1 cellular context compared by ENCODE assay signal in genomic region chr22:20834725-20835124, GRCh38.
TF ChIP-seq lines count a peak whose summit lies in the region.

No MANE protein-coding gene starts in this region.

TF ChIP-seq in K562, 482 proteins besides CTCF, POLR2A, EP300 and RAD21:
- TF ChIP-seq MYC (IDR thresholded peaks at IDR 0.05; ENCODE audit: low read depth, low read length): no peak
- TF ChIP-seq MYC (CRISPR knock-in tag; IDR thresholded peaks at IDR 0.05; ENCODE audit: borderline replicate concordance, low read depth): no peak
- no peak for TF ChIP-seq TCF3 (CRISPR knock-in tag; IDR thresholded peaks at IDR 0.05)
- no peak for TF ChIP-seq PHB2 (IDR thresholded peaks at IDR 0.05; ENCODE audit: low read depth)
- 0 out of 2 replicates have a peak, but pooled peaks have one; percentile 73 for TF ChIP-seq MED1 (CRISPR knock-in tag; IDR thresholded peaks at IDR 0.05; ENCODE audit: borderline replicate concordance)
- TF ChIP-seq, protein P1, sequence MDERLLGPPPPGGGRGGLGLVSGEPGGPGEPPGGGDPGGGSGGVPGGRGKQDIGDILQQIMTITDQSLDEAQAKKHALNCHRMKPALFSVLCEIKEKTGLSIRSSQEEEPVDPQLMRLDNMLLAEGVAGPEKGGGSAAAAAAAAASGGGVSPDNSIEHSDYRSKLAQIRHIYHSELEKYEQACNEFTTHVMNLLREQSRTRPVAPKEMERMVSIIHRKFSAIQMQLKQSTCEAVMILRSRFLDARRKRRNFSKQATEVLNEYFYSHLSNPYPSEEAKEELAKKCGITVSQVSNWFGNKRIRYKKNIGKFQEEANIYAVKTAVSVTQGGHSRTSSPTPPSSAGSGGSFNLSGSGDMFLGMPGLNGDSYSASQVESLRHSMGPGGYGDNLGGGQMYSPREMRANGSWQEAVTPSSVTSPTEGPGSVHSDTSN (CRISPR knock-in tag; IDR thresholded peaks at IDR 0.05; ENCODE audit: low read depth): 0 out of 2 replicates have a peak, but pooled peaks have one; percentile 21
- TF ChIP-seq, protein P1 (tag; conservative IDR thresholded peaks at IDR 0.05; ENCODE audit: low read depth): no peak
- TF ChIP-seq MYBL2 (IDR thresholded peaks at IDR 0.05; ENCODE audit: low read depth): no peak
- TF ChIP-seq MYBL2 (CRISPR knock-in tag; IDR thresholded peaks at IDR 0.05; ENCODE audit: borderline replicate concordance): peak; percentile 79; the same call in 1 of the 2 replicates
- no peak for TF ChIP-seq HEY1 (CRISPR knock-in tag; IDR thresholded peaks at IDR 0.05; ENCODE audit: borderline replicate concordance)
- TF ChIP-seq POU5F1 (IDR thresholded peaks at IDR 0.05; ENCODE audit: borderline replicate concordance, low read depth, low read length, partially characterized antibody): peak; percentile 47
- TF ChIP-seq, protein P2, sequence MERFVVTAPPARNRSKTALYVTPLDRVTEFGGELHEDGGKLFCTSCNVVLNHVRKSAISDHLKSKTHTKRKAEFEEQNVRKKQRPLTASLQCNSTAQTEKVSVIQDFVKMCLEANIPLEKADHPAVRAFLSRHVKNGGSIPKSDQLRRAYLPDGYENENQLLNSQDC (CRISPR knock-in tag; IDR thresholded peaks at IDR 0.05): no peak
- TF ChIP-seq HIVEP1 (CRISPR knock-in tag; IDR thresholded peaks at IDR 0.05): no peak
- 0 out of 2 replicates have a peak, but pooled peaks have one; percentile 64 for TF ChIP-seq IRF2 (CRISPR knock-in tag; IDR thresholded peaks at IDR 0.05)
- TF ChIP-seq XRCC4 (IDR thresholded peaks at IDR 0.05; ENCODE audit: extremely low read depth, insufficient read depth, insufficient read length): no peak
- 0 out of 2 replicates have a peak, but pooled peaks have one; percentile 51 for TF ChIP-seq HOXB6 (CRISPR knock-in tag; IDR thresholded peaks at IDR 0.05; ENCODE audit: borderline replicate concordance)
- TF ChIP-seq WHSC1 (IDR thresholded peaks at IDR 0.05; ENCODE audit: low read length): peak; percentile 94
- no peak for TF ChIP-seq BRCA1 (IDR thresholded peaks at IDR 0.05)
- TF ChIP-seq BRCA1 (CRISPR knock-in tag; IDR thresholded peaks at IDR 0.05): 0 out of 2 replicates have a peak, but pooled peaks have one; percentile 66
- no peak for TF ChIP-seq CUX1 (CRISPR knock-in tag; IDR thresholded peaks at IDR 0.05)
- TF ChIP-seq ZNF124 (CRISPR knock-in tag; IDR thresholded peaks at IDR 0.05): peak; percentile 69; the same call in 1 of the 2 replicates
- TF ChIP-seq YY1 (IDR thresholded peaks at IDR 0.05; ENCODE audit: borderline replicate concordance in 1 of 3, control insufficient read depth in 1 of 3, extremely low read depth in 1 of 3, insufficient read depth in 3 of 3, insufficient read length in 1 of 3, insufficient replicate concordance in 2 of 3, low read depth in 1 of 3, low read length in 2 of 3): no peak
- TF ChIP-seq, protein P3, sequence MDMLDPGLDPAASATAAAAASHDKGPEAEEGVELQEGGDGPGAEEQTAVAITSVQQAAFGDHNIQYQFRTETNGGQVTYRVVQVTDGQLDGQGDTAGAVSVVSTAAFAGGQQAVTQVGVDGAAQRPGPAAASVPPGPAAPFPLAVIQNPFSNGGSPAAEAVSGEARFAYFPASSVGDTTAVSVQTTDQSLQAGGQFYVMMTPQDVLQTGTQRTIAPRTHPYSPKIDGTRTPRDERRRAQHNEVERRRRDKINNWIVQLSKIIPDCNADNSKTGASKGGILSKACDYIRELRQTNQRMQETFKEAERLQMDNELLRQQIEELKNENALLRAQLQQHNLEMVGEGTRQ (CRISPR knock-in tag; IDR thresholded peaks at IDR 0.05): peak; percentile 27; the same call in 1 of the 2 replicates
- no peak for TF ChIP-seq RBM34 (IDR thresholded peaks at IDR 0.05; ENCODE audit: borderline replicate concordance, insufficient read depth, low read length)
- TF ChIP-seq, protein P4, sequence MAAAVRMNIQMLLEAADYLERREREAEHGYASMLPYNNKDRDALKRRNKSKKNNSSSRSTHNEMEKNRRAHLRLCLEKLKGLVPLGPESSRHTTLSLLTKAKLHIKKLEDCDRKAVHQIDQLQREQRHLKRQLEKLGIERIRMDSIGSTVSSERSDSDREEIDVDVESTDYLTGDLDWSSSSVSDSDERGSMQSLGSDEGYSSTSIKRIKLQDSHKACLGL (CRISPR knock-in tag; IDR thresholded peaks at IDR 0.05; ENCODE audit: borderline replicate concordance, poor library complexity, severe bottlenecking): no peak
